In the genomic region with DNA sequence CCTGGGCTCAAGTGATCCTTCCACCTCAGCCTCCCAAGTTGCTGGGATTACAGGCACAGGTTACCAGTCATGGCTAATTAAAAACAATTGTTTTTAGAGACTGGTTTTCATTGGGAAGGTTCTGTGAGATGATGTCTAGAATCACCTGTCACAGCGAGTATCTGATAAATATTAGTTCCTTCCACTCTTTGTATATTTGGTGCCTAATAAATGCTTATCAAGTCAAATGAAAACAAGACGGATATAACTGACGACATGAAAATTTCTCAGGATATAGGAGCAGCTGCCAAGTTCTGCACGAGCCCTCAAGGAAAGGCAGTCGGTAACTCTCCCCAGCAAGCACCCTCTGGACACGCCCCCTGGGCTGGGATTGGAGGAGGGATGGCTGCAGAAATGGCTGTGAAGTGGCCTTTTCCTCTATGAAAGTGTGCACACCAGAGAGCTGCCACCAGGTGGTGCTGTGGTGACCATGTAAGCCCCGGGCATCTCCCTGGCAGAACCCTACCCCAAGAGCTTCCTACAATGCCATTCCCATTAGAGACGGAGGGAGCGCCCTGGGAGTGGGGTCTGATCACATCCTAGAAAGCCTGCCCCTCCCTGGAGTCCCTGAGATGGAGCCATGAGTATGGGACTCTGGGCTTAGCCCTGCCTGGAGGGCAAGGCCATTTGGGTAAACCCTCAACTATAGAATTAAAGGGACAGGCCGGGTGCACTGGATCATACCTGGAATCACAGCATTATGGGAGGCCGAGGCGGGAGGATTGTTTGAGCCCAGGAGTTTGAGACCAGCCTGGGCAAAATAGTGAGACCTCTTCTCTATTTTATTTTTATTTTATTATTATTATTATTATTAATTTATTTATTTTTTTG, we compare ENCODE assay signal across 2 cellular contexts.
TF ChIP-seq lines count a peak whose summit lies in the region.

No MANE protein-coding gene starts in this region.

TF ChIP-seq in HEK293T, 16 proteins besides CTCF, POLR2A, EP300 and RAD21 (continued from another document):
- no peak for TF ChIP-seq ARNT (IDR thresholded peaks at IDR 0.05)
- TF ChIP-seq LEF1 (IDR thresholded peaks at IDR 0.05; ENCODE audit: borderline replicate concordance), result no peak
- no peak for TF ChIP-seq BHLHE40 (IDR thresholded peaks at IDR 0.05; ENCODE audit: borderline replicate concordance)
- TF ChIP-seq FOXK2 (IDR thresholded peaks at IDR 0.05), result no peak
- no peak for TF ChIP-seq ELF4 (IDR thresholded peaks at IDR 0.05)
- TF ChIP-seq FOXA1 (IDR thresholded peaks at IDR 0.05), result no peak
- no peak for TF ChIP-seq CTBP1 (IDR thresholded peaks at IDR 0.05; ENCODE audit: borderline replicate concordance)
- TF ChIP-seq TARDBP (IDR thresholded peaks at IDR 0.05), result no peak
- TF ChIP-seq NFRKB (IDR thresholded peaks at IDR 0.05), result no peak

TF ChIP-seq in K562, 482 proteins besides CTCF, POLR2A, EP300 and RAD21 (continued from another document and continues in another):
- TF ChIP-seq, protein P1, sequence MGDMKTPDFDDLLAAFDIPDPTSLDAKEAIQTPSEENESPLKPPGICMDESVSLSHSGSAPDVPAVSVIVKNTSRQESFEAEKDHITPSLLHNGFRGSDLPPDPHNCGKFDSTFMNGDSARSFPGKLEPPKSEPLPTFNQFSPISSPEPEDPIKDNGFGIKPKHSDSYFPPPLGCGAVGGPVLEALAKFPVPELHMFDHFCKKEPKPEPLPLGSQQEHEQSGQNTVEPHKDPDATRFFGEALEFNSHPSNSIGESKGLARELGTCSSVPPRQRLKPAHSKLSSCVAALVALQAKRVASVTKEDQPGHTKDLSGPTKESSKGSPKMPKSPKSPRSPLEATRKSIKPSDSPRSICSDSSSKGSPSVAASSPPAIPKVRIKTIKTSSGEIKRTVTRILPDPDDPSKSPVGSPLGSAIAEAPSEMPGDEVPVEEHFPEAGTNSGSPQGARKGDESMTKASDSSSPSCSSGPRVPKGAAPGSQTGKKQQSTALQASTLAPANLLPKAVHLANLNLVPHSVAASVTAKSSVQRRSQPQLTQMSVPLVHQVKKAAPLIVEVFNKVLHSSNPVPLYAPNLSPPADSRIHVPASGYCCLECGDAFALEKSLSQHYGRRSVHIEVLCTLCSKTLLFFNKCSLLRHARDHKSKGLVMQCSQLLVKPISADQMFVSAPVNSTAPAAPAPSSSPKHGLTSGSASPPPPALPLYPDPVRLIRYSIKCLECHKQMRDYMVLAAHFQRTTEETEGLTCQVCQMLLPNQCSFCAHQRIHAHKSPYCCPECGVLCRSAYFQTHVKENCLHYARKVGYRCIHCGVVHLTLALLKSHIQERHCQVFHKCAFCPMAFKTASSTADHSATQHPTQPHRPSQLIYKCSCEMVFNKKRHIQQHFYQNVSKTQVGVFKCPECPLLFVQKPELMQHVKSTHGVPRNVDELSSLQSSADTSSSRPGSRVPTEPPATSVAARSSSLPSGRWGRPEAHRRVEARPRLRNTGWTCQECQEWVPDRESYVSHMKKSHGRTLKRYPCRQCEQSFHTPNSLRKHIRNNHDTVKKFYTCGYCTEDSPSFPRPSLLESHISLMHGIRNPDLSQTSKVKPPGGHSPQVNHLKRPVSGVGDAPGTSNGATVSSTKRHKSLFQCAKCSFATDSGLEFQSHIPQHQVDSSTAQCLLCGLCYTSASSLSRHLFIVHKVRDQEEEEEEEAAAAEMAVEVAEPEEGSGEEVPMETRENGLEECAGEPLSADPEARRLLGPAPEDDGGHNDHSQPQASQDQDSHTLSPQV (IDR thresholded peaks at IDR 0.05), result no peak
- TF ChIP-seq, protein P2, sequence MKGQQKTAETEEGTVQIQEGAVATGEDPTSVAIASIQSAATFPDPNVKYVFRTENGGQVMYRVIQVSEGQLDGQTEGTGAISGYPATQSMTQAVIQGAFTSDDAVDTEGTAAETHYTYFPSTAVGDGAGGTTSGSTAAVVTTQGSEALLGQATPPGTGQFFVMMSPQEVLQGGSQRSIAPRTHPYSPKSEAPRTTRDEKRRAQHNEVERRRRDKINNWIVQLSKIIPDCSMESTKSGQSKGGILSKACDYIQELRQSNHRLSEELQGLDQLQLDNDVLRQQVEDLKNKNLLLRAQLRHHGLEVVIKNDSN (CRISPR knock-in tag; IDR thresholded peaks at IDR 0.05), result no peak; the same call in 1 of the 2 replicates
- TF ChIP-seq CTBP1 (IDR thresholded peaks at IDR 0.05; ENCODE audit: borderline replicate concordance) (peak; percentile 30; the same call in 1 of the 2 replicates), NFE2 (IDR thresholded peaks at IDR 0.05; ENCODE audit: low read depth) (no peak), XRCC5 (IDR thresholded peaks at IDR 0.05; ENCODE audit: low read depth, low read length) (peak; percentile 40; the same call in 1 of the 2 replicates), DEAF1 (CRISPR knock-in tag; IDR thresholded peaks at IDR 0.05) (no peak), RBFOX2 (IDR thresholded peaks at IDR 0.05; ENCODE audit: low read depth, low read length) (no peak), ZNF174 (CRISPR knock-in tag; IDR thresholded peaks at IDR 0.05) (no peak), NBN (IDR thresholded peaks at IDR 0.05; ENCODE audit: low read depth) (no peak), SETDB1 (IDR thresholded peaks at IDR 0.05; ENCODE audit: low read length) (no peak), GTF2A2 (tag; IDR thresholded peaks at IDR 0.05) (no peak), ZFP36 (IDR thresholded peaks at IDR 0.05; ENCODE audit: low read depth, low read length, partially characterized antibody) (peak; percentile 18), ZBED1 (IDR thresholded peaks at IDR 0.05) (no peak), RCOR1 (IDR thresholded peaks at IDR 0.05; ENCODE audit: borderline replicate concordance in 1 of 2, low read depth in 2 of 2, low read length in 2 of 2) (peak in 1 of 2 experiments; percentile 39; a peak in 1 of 4 replicates), ZNF224 (CRISPR knock-in tag; IDR thresholded peaks at IDR 0.05) (no peak), TEAD4 (IDR thresholded peaks at IDR 0.05; ENCODE audit: low read length) (no peak), TEAD4 (CRISPR knock-in tag; IDR thresholded peaks at IDR 0.05; ENCODE audit: borderline replicate concordance) (no peak), ZNF561 (CRISPR knock-in tag; conservative IDR thresholded peaks at IDR 0.05) (no peak), FUS (optimal IDR thresholded peaks at IDR 0.05; ENCODE audit: low read depth, low read length) (no peak), KDM2B (CRISPR knock-in tag; IDR thresholded peaks at IDR 0.05) (no peak), STAT5A (IDR thresholded peaks at IDR 0.05; ENCODE audit: borderline replicate concordance, low read length) (no peak), RB1 (IDR thresholded peaks at IDR 0.05; ENCODE audit: low read depth) (peak; percentile 56; the same call in 1 of the 2 replicates), JUND (IDR thresholded peaks at IDR 0.05; ENCODE audit: borderline replicate concordance, low read depth, low read length) (peak; percentile 12; the same call in 1 of the 2 replicates), JUND (tag; IDR thresholded peaks at IDR 0.05; ENCODE audit: borderline replicate concordance, low read depth, low read length) (no peak), PML (IDR thresholded peaks at IDR 0.05; ENCODE audit: low read length) (no peak), REST (CRISPR knock-in tag; IDR thresholded peaks at IDR 0.05; ENCODE audit: low read depth) (no peak), ZNF398 (CRISPR knock-in tag; IDR thresholded peaks at IDR 0.05) (no peak), ZKSCAN1 (IDR thresholded peaks at IDR 0.05; ENCODE audit: low read depth, low read length) (no peak), ZFP91 (CRISPR knock-in tag; IDR thresholded peaks at IDR 0.05) (peak; percentile 17; the same call in 1 of the 2 replicates), NRF1 (conservative IDR thresholded peaks at IDR 0.05 in 1 of 2, IDR thresholded peaks at IDR 0.05 in 1 of 2) (0 out of 4 replicates have a peak, but pooled peaks have one; percentile 13 to 15), MXI1 (IDR thresholded peaks at IDR 0.05; ENCODE audit: low read depth, low read length) (no peak), CHCHD3 (CRISPR knock-in tag; IDR thresholded peaks at IDR 0.05) (no peak), JUNB (CRISPR knock-in tag; conservative IDR thresholded peaks at IDR 0.05) (no peak)
- TF ChIP-seq, protein P3, sequence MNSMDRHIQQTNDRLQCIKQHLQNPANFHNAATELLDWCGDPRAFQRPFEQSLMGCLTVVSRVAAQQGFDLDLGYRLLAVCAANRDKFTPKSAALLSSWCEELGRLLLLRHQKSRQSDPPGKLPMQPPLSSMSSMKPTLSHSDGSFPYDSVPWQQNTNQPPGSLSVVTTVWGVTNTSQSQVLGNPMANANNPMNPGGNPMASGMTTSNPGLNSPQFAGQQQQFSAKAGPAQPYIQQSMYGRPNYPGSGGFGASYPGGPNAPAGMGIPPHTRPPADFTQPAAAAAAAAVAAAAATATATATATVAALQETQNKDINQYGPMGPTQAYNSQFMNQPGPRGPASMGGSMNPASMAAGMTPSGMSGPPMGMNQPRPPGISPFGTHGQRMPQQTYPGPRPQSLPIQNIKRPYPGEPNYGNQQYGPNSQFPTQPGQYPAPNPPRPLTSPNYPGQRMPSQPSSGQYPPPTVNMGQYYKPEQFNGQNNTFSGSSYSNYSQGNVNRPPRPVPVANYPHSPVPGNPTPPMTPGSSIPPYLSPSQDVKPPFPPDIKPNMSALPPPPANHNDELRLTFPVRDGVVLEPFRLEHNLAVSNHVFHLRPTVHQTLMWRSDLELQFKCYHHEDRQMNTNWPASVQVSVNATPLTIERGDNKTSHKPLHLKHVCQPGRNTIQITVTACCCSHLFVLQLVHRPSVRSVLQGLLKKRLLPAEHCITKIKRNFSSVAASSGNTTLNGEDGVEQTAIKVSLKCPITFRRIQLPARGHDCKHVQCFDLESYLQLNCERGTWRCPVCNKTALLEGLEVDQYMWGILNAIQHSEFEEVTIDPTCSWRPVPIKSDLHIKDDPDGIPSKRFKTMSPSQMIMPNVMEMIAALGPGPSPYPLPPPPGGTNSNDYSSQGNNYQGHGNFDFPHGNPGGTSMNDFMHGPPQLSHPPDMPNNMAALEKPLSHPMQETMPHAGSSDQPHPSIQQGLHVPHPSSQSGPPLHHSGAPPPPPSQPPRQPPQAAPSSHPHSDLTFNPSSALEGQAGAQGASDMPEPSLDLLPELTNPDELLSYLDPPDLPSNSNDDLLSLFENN (IDR thresholded peaks at IDR 0.05; ENCODE audit: low read depth in 2 of 2, low read length in 2 of 2), result no peak
- TF ChIP-seq, protein P4, sequence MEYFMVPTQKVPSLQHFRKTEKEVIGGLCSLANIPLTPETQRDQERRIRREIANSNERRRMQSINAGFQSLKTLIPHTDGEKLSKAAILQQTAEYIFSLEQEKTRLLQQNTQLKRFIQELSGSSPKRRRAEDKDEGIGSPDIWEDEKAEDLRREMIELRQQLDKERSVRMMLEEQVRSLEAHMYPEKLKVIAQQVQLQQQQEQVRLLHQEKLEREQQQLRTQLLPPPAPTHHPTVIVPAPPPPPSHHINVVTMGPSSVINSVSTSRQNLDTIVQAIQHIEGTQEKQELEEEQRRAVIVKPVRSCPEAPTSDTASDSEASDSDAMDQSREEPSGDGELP (CRISPR knock-in tag; IDR thresholded peaks at IDR 0.05; ENCODE audit: borderline replicate concordance), result peak; percentile 33; the same call in 1 of the 2 replicates
